ENCODE assay signal across 8 cellular contexts in the genomic region with DNA sequence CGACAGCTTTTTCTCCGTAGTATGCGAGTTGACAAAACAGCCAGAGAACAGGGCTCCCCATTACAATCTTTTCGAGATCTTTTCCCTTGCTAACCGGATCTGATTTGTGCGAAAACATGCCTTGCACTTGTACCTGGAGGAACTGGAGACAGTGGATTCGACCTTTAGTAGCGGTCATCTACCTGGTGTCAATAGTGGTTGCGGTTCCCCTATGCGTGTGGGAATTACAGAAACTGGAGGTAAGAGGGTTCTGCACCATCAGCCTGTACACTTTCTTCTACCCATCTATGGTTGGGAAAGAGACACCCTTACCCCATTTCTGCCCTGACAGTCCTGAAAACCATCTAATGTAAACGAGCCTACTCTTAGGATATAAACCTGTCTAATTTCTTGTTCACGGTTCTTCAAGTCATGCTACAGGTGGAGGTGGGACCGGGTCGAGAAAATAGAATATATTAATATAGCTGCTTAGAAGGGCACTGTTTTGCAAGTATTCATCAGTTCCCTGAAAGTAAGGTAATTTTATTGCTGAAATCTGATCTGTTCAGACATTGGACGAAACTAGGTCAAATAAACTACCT. TPM values are rescaled to one million over a fixed set of nuclear protein-coding genes. Genes with fewer than 3 reads are reported as not detected.
DNase-seq lines count a peak whose midpoint lies in the region; ATAC-seq and TF ChIP-seq lines count a peak whose summit lies in the region.

No MANE protein-coding gene starts in this region.

- DNase-seq in NT2/D1 (ENCODE audit: low read depth, low spot score) (no peak), epithelial cell of esophagus (ENCODE audit: low read depth) (no peak), omental fat pad (ENCODE audit: low spot score) (no peak), HCEC 1CT (no peak), activated gamma-delta T cell treated with Interleukin-2 at 50 U/mL for 16 hours (no peak), NCI-H1930 (lab: John Stamatoyannopoulos, UW) (no peak)

- H3K4me1 ChIP-seq in NT2/D1 (ENCODE audit: insufficient read depth, insufficient read length), result no peaks in the 10 kb centered on the region

- H3K36me3 ChIP-seq in NT2/D1 (ENCODE audit: insufficient read depth, insufficient read length, low read length), result peaks cover 22% of the 10 kb centered on the region

- H3K4me3 ChIP-seq in GM08714 (ENCODE audit: low read length) (peak overlapping the region; percentile 80), NT2/D1 (ENCODE audit: insufficient read length, low read depth) (peak overlapping the region; percentile 98), epithelial cell of esophagus (ENCODE audit: low read length) (peak overlapping the region; percentile 67)

- H3K27me3 ChIP-seq in NT2/D1 (ENCODE audit: insufficient read depth, insufficient read length), result no peaks in the 10 kb centered on the region

- no peak for TF ChIP-seq CTCF in epithelial cell of esophagus (IDR thresholded peaks at IDR 0.05; ENCODE audit: insufficient read depth, low read depth, low read length, missing control alignments)
- no peak for TF ChIP-seq CTCF in omental fat pad (IDR thresholded peaks at IDR 0.05)

- no peaks in the 10 kb centered on the region for H3K9me3 ChIP-seq in NT2/D1 (ENCODE audit: insufficient read depth, low read length)

- ATAC-seq in GM21825 (IDR thresholded peaks at IDR 0.05; ENCODE audit: unreplicated experiment) (peak; percentile 21), omental fat pad (ENCODE audit: low FRiP score) (peak; percentile 10)

- H3K9ac ChIP-seq in NT2/D1 (ENCODE audit: insufficient read length, low read depth), result peak overlapping the region; percentile 98

RNA-seq across cellular contexts. Expression of a gene that starts 0.7 kb away (rescaled TPM):
- total RNA-seq in omental fat pad, result 10 to 100 TPM; 25.5 to 36.1 (median 28.5) TPM
